In genomic region chr4:124423160-124423559, GRCh38 we compare ENCODE assay signal across 26 cellular contexts.
DNase-seq lines count a peak whose midpoint lies in the region; ATAC-seq, FAIRE-seq and TF ChIP-seq lines count a peak whose summit lies in the region.
"Had no signal": no experiment of that assay in that cellular context is flagged by ENCODE, and none has a peak within 500 bp of the region (broad histone marks: within the 10 kb centered on the region; RNA-seq: fewer than 3 reads in every experiment).

No MANE protein-coding gene starts in this region.

- DNase-seq in HT1080 (ENCODE audit: low read depth): peak; percentile 29
- DNase-seq in adipocyte (ENCODE audit: low read depth): peak; percentile 47
- peak; percentile 21 for DNase-seq in fibroblast of mammary gland (ENCODE audit: low read depth)
- DNase-seq in SHP77 treated with DMSO at 0.1 percent for 48 hours (lab: John Stamatoyannopoulos, UW): no peak
- DNase-seq in D721Med (ENCODE audit: insufficient read length, low spot score): no peak
- DNase-seq: activated CD4-positive, alpha-beta memory T cell treated with anti-CD3 and anti-CD28 coated beads for 36 hours; activated CD4-positive, CD25-positive, alpha-beta regulatory T cell; activated gamma-delta T cell; activated T-cell treated with anti-CD3 and anti-CD28 coated beads for 4 hours; adrenal gland; CD8-positive, alpha-beta T cell; central memory CD4-positive, alpha-beta T cell; DMS79 treated with DMSO at 0.1 percent for 48 hours; dorsolateral prefrontal cortex; mammary epithelial cell; NCI-H1105; NCI-H2107; NCI-H510A treated with DMSO at 0.1 percent for 48 hours; nucleus accumbens; stimulated activated CD4-positive, alpha-beta T cell treated with anti-CD3 and anti-CD28 coated beads, Interleukin-2, amount 100 ng/mL, for 48 hours; stimulated activated naive B cell treated with anti-CD40 and anti-IgM and Interleukin-4, amounts not matched to agents 10 μg/mL and 1 μg/mL and 100 μg/mL, for 72 hours; T-helper 9 cell; testis had no signal

- no peaks in the 10 kb centered on the region for H3K27me3 ChIP-seq in adipocyte (replicated peaks; ENCODE audit: control insufficient read depth, insufficient read depth, low read length)
- no peaks in the 10 kb centered on the region for H3K27me3 ChIP-seq in skeletal muscle satellite cell (ENCODE audit: control insufficient read depth, insufficient read depth, low read length)
- H3K27me3 ChIP-seq: adrenal gland, testis had no signal

- peak overlapping the region; percentile 6 for H3K4me2 ChIP-seq in skeletal muscle satellite cell (ENCODE audit: low read length)

- no peak for FAIRE-seq in D721Med (lab: Jason Lieb, UNC)
- FAIRE-seq: GM12892 had no signal

- no peak overlapping the region for H3K4me3 ChIP-seq in adipocyte (ENCODE audit: low read length)
- H3K4me3 ChIP-seq in fibroblast of mammary gland (ENCODE audit: control insufficient read depth, low read depth, low read length): no peak overlapping the region
- no peak overlapping the region for H3K4me3 ChIP-seq in skeletal muscle satellite cell (ENCODE audit: low read length)
- H3K4me3 ChIP-seq: adrenal gland, dorsolateral prefrontal cortex, testis had no signal

- H3K9ac ChIP-seq in adipocyte (ENCODE audit: low read length) (no peak overlapping the region), skeletal muscle satellite cell (ENCODE audit: low read depth, low read length) (no peak overlapping the region)

- ATAC-seq in HG02840 (IDR thresholded peaks at IDR 0.05; ENCODE audit: low FRiP score, unreplicated experiment): no peak
- ATAC-seq: CD8-positive, alpha-beta T cell; stimulated activated naive B cell treated with anti-CD40 and anti-IgM and Interleukin-4, amounts not matched to agents 10 μg/mL and 1 μg/mL and 100 μg/mL, for 72 hours had no signal

- peaks cover 7% of the 10 kb centered on the region for H3K4me1 ChIP-seq in adipocyte (ENCODE audit: control insufficient read depth, insufficient read depth, low read length)
- peaks cover 31% of the 10 kb centered on the region for H3K4me1 ChIP-seq in skeletal muscle satellite cell (ENCODE audit: control insufficient read depth, insufficient read depth, low read length)
- H3K4me1 ChIP-seq: adrenal gland, testis had no signal

- no peak for TF ChIP-seq CTCF in fibroblast of mammary gland (conservative IDR thresholded peaks at IDR 0.05; ENCODE audit: control insufficient read depth, insufficient read depth, low read depth, low read length)
- no peak for TF ChIP-seq CTCF in D721Med (IDR thresholded peaks at IDR 0.05; ENCODE audit: insufficient read depth, missing control alignments)

- H3K9me3 ChIP-seq in adipocyte (ENCODE audit: control insufficient read depth, low read length): no peaks in the 10 kb centered on the region
- no peaks in the 10 kb centered on the region for H3K9me3 ChIP-seq in skeletal muscle satellite cell (replicated peaks; ENCODE audit: low read length)
- H3K9me3 ChIP-seq: adrenal gland, testis had no signal

- H3K36me3 ChIP-seq in adipocyte (ENCODE audit: control insufficient read depth, insufficient read depth, low read length, severe bottlenecking) (no peaks in the 10 kb centered on the region), skeletal muscle satellite cell (ENCODE audit: insufficient read depth, low read length) (no peaks in the 10 kb centered on the region)
- H3K36me3 ChIP-seq: adrenal gland had no signal

Comparison
In these comparisons a context has a peak if more than half of its experiments do, and no peak if none do; other contexts are left out.
1. DNase-seq: peak in HT1080 (single experiment), adipocyte (single experiment) and fibroblast of mammary gland (single experiment); none in SHP77 treated with DMSO at 0.1 percent for 48 hours (single experiment) and D721Med (single experiment).